ENCODE assay signal across 11 cellular contexts in the genomic region with DNA sequence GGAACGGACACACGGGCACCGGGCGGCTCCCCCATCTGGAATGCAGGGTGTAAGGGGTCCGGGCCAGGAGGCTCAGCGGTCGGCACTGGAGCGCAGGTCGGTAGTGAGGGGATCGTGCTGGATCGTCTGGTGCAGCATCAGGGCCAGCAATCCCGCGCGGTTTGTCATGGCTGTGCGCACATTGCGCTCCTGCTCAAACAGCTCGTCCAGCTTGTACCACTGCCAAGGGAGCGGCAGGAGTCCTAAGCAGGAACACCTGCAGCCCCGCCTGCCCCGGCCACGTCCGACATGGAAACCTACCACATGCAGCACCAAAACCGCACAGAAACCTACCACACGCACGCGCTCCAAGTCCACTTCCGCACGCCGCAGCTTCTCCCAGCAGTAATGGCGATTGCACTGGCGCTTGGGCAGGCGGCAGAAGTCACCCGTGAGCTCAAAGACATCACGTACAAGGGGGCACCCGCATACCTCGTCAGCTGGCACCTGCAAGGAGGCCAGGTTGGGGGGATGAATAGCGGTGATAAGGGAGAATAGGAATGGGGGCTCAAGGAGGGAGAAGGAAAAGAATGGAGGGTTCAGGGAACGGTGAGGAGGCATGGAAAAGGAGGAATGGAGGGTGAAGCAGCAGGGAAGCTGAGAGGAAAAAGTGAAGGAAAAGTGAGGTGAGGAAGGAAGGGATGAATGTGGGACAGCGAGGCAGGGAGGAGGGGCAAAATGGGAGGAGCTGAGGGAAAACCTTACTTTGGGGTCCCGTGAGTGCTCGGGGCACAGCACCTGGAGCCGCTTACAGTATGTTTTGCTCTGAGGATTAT. TPM values are rescaled to one million over a fixed set of nuclear protein-coding genes. Genes with fewer than 3 reads are reported as not detected.
DNase-seq lines count a peak whose midpoint lies in the region; ATAC-seq, FAIRE-seq and TF ChIP-seq lines count a peak whose summit lies in the region.
"Had no signal": no experiment of that assay in that cellular context is flagged by ENCODE, and none has a peak within 500 bp of the region (broad histone marks: within the 10 kb centered on the region; RNA-seq: fewer than 3 reads in every experiment).

No MANE protein-coding gene starts in this region.

- intact Hi-C loops in CD4-positive, alpha-beta T cell (cut with DNase I, micrococcal nuclease): loop anchor here (5.0 to 10.0 kb wide), 4 partner anchors 95 to 912 kb away; a partner anchor contains a TSS
- intact Hi-C loops in natural killer cell (cut with micrococcal nuclease): loop anchor here (5.0 to 10.0 kb wide), 4 partner anchors 470 to 790 kb away; a partner anchor contains a TSS
- intact Hi-C loops in esophagus muscularis mucosa (cut with DNase I): loop anchor here (10.0 kb wide), 4 partner anchors 468 to 912 kb away; a partner anchor contains a TSS

- peaks cover 8 to 58% (median 47%) of the 10 kb centered on the region in 4 donors for H3K36me3 ChIP-seq in esophagus muscularis mucosa

- no peak overlapping the region for H3K27ac ChIP-seq in CD4-positive, alpha-beta T cell (ENCODE audit: low read depth, low read length)
- H3K27ac ChIP-seq in esophagus muscularis mucosa (replicated peaks in 1 of 4): peak overlapping the region in 2 of 4 donors; percentile 93 to 97

- DNase-seq in CD4-positive, alpha-beta T cell: no peak
- DNase-seq in HFF-Myc (ENCODE audit: extremely low read depth, low read depth) (no peak), natural killer cell (no peak), glomerular visceral epithelial cell (ENCODE audit: extremely low spot score) (no peak), esophagus muscularis mucosa (ENCODE audit: extremely low spot score) (no peak), RCC 7860 (ENCODE audit: low spot score) (no peak)
- DNase-seq in activated naive CD8-positive, alpha-beta T cell treated with anti-CD3 and anti-CD28 coated beads for 36 hours: no peak
- DNase-seq: activated gamma-delta T cell had no signal

- 92% methylated on average over 29 of the region's 42 CpGs for WGBS in esophagus muscularis mucosa

- H3K9me3 Mint-ChIP-seq in CD4-positive, alpha-beta T cell: no peaks in the 10 kb centered on the region
- no peaks in the 10 kb centered on the region for H3K9me3 Mint-ChIP-seq in activated naive CD8-positive, alpha-beta T cell treated with anti-CD3 and anti-CD28 coated beads for 36 hours
- no peaks in the 10 kb centered on the region for H3K9me3 Mint-ChIP-seq in natural killer cell

- H3K4me3 Mint-ChIP-seq in CD4-positive, alpha-beta T cell: peak overlapping the region; percentile 100
- peak overlapping the region; percentile 36 for H3K4me3 Mint-ChIP-seq in activated naive CD8-positive, alpha-beta T cell treated with anti-CD3 and anti-CD28 coated beads for 36 hours
- peak overlapping the region; percentile 94 for H3K4me3 Mint-ChIP-seq in natural killer cell

- H3K27me3 Mint-ChIP-seq in CD4-positive, alpha-beta T cell: no peaks in the 10 kb centered on the region
- no peaks in the 10 kb centered on the region for H3K27me3 Mint-ChIP-seq in activated naive CD8-positive, alpha-beta T cell treated with anti-CD3 and anti-CD28 coated beads for 36 hours
- no peaks in the 10 kb centered on the region for H3K27me3 Mint-ChIP-seq in natural killer cell (ENCODE audit: low read depth in 2 of 2)

- peaks cover 28 to 50% (median 43%) of the 10 kb centered on the region in 4 donors for H3K4me1 ChIP-seq in esophagus muscularis mucosa

- no peak for TF ChIP-seq EP300 in esophagus muscularis mucosa (IDR thresholded peaks at IDR 0.05)

- ATAC-seq in CD4-positive, alpha-beta T cell (ENCODE audit: poor library complexity): no peak
- ATAC-seq in natural killer cell (no peak), GM19395 (IDR thresholded peaks at IDR 0.05; ENCODE audit: unreplicated experiment) (no peak)
- ATAC-seq: K562 had no signal

- H3K4me3 ChIP-seq in HFF-Myc (replicated peaks; ENCODE audit: low read depth, low read length): peak overlapping the region; percentile 94; the same call in 1 of the 2 replicates
- peak overlapping the region in 2 of 4 donors; percentile 94 for H3K4me3 ChIP-seq in esophagus muscularis mucosa

- FAIRE-seq in RCC 7860 (lab: Jason Lieb, UNC): no peak
- FAIRE-seq: K562, keratinocyte had no signal

- peak overlapping the region; percentile 98 for H3K27ac Mint-ChIP-seq in CD4-positive, alpha-beta T cell
- peak overlapping the region; percentile 20 for H3K27ac Mint-ChIP-seq in activated naive CD8-positive, alpha-beta T cell treated with anti-CD3 and anti-CD28 coated beads for 36 hours
- H3K27ac Mint-ChIP-seq in natural killer cell: peak overlapping the region; percentile 92 to 99

- peaks cover 84% of the 10 kb centered on the region for H3K36me3 Mint-ChIP-seq in CD4-positive, alpha-beta T cell (ENCODE audit: low read depth)
- peaks cover 60% of the 10 kb centered on the region for H3K36me3 Mint-ChIP-seq in activated naive CD8-positive, alpha-beta T cell treated with anti-CD3 and anti-CD28 coated beads for 36 hours
- H3K36me3 Mint-ChIP-seq in natural killer cell: no peaks in the 10 kb centered on the region

- CTCF ChIA-PET in CD4-positive, alpha-beta T cell (lab: Charles Lee): interaction anchor here (1.1 kb wide), 1 partner anchor 796 kb away, joined by 3 read pairs; a partner anchor contains a TSS

- TF ChIP-seq CTCF in CD4-positive, alpha-beta T cell (IDR thresholded peaks at IDR 0.05): no peak
- TF ChIP-seq CTCF in HFF-Myc (IDR thresholded peaks at IDR 0.05; ENCODE audit: low read depth, low read length, missing control alignments) (no peak), natural killer cell (IDR thresholded peaks at IDR 0.05) (no peak), esophagus muscularis mucosa (IDR thresholded peaks at IDR 0.05) (no peak)

- no peaks in the 10 kb centered on the region for H3K9me3 ChIP-seq in CD4-positive, alpha-beta T cell (ENCODE audit: control insufficient read depth, low read length)
- H3K9me3 ChIP-seq in esophagus muscularis mucosa: no peaks in the 10 kb centered on the region

- no peaks in the 10 kb centered on the region for H3K27me3 ChIP-seq in CD4-positive, alpha-beta T cell (ENCODE audit: control insufficient read depth, insufficient read depth, low read length)
- H3K27me3 ChIP-seq in esophagus muscularis mucosa: no peaks in the 10 kb centered on the region

- peaks cover 49% of the 10 kb centered on the region for H3K4me1 Mint-ChIP-seq in CD4-positive, alpha-beta T cell (ENCODE audit: low read depth)
- H3K4me1 Mint-ChIP-seq in activated naive CD8-positive, alpha-beta T cell treated with anti-CD3 and anti-CD28 coated beads for 36 hours: peaks cover 36% of the 10 kb centered on the region
- peaks cover 41 to 87% of the 10 kb centered on the region in 2 donors for H3K4me1 Mint-ChIP-seq in natural killer cell

- POLR2A ChIA-PET in CD4-positive, alpha-beta T cell (lab: Charles Lee): interaction anchor here (1.0 to 3.0 kb wide), 3 partner anchors 7 to 92 kb away, joined by 3 to 23 read pairs (median 9); a partner anchor contains a TSS

- no peak for TF ChIP-seq POLR2A in esophagus muscularis mucosa (IDR thresholded peaks at IDR 0.05; ENCODE audit: low read depth)

RNA-seq across cellular contexts. Expression of a gene that starts 1.4 kb away (rescaled TPM):
- total RNA-seq in CD4-positive, alpha-beta T cell: 100 to 1,000 TPM; 103 to 107 TPM
- 10 to 100 TPM; 65.6 to 69.9 TPM for total RNA-seq in activated naive CD8-positive, alpha-beta T cell treated with anti-CD3 and anti-CD28 coated beads for 36 hours
- total RNA-seq in natural killer cell (100 to 1,000 TPM; 106 to 113 (median 111) TPM), esophagus muscularis mucosa (100 to 1,000 TPM in 1 of 4 donors, 10 to 100 TPM in 3; 65.6 to 101 (median 79.8) TPM)

RNA-seq across cellular contexts. Expression of a gene that starts 4.8 kb away (rescaled TPM):
- total RNA-seq in CD4-positive, alpha-beta T cell: 100 to 1,000 TPM; 120 to 128 TPM
- total RNA-seq in activated naive CD8-positive, alpha-beta T cell treated with anti-CD3 and anti-CD28 coated beads for 36 hours: 10 to 100 TPM; 97.0 to 97.2 TPM
- total RNA-seq in natural killer cell (100 to 1,000 TPM; 146 to 173 (median 153) TPM), esophagus muscularis mucosa (10 to 100 TPM; 38.6 to 58.1 (median 49.2) TPM)

RNA-seq across cellular contexts. Expression of a gene that starts 16.4 kb away (rescaled TPM):
- total RNA-seq in CD4-positive, alpha-beta T cell: under 1 TPM; 0.33 to 0.47 TPM
- total RNA-seq in activated naive CD8-positive, alpha-beta T cell treated with anti-CD3 and anti-CD28 coated beads for 36 hours: under 1 TPM; 0.14 to 0.54 TPM
- total RNA-seq in natural killer cell: under 1 TPM; 0.20 to 0.24 (median 0.20) TPM
- under 1 TPM in 1 of 4 donors, not detected in 3; 0.40 TPM for total RNA-seq in esophagus muscularis mucosa

Comparison
In these comparisons a context has a peak if more than half of its experiments do, and no peak if none do; other contexts are left out.
1. H3K27ac Mint-ChIP-seq: peak in every context shown above with its lines; median percentile 98 in CD4-positive, alpha-beta T cell; 96 in natural killer cell; 20 in activated naive CD8-positive, alpha-beta T cell treated with anti-CD3 and anti-CD28 coated beads for 36 hours.
2. H3K4me3 Mint-ChIP-seq: peak in every context shown above with its lines; median percentile 100 in CD4-positive, alpha-beta T cell; 94 in natural killer cell; 36 in activated naive CD8-positive, alpha-beta T cell treated with anti-CD3 and anti-CD28 coated beads for 36 hours.